16 cellular contexts compared by ENCODE assay signal in genomic region chrX:120522820-120523219, GRCh38.
"Had no signal": no experiment of that assay in that cellular context is flagged by ENCODE, and none has a peak within 500 bp of the region (broad histone marks: within the 10 kb centered on the region; RNA-seq: fewer than 3 reads in every experiment).

No MANE protein-coding gene starts in this region.

- H3K27ac Mint-ChIP-seq: activated CD4-positive, alpha-beta memory T cell treated with anti-CD3 and anti-CD28 coated beads for 36 hours; activated CD4-positive, alpha-beta T cell treated with anti-CD3 and anti-CD28 coated beads for 36 hours; activated CD8-positive, alpha-beta memory T cell treated with anti-CD3 and anti-CD28 coated beads, Interleukin-2, amount 10 ng/mL, durations not matched to agents 7 days and 5 days; activated T-cell treated with anti-CD3 and anti-CD28 coated beads, Interleukin-2, amount 50 U/mL, for 24 hours; naive thymus-derived CD8-positive, alpha-beta T cell had no signal

- FAIRE-seq: small intestine had no signal

- H3K4me3 Mint-ChIP-seq: activated CD4-positive, alpha-beta memory T cell treated with anti-CD3 and anti-CD28 coated beads for 36 hours; activated CD4-positive, alpha-beta T cell treated with anti-CD3 and anti-CD28 coated beads for 36 hours; activated CD8-positive, alpha-beta memory T cell treated with anti-CD3 and anti-CD28 coated beads, Interleukin-2, amount 10 ng/mL, durations not matched to agents 7 days and 5 days; activated T-cell treated with anti-CD3 and anti-CD28 coated beads, Interleukin-2, amount 50 U/mL, for 24 hours; naive thymus-derived CD8-positive, alpha-beta T cell had no signal

- H3K4me1 Mint-ChIP-seq: activated CD4-positive, alpha-beta T cell treated with anti-CD3 and anti-CD28 coated beads for 36 hours; activated CD8-positive, alpha-beta memory T cell treated with anti-CD3 and anti-CD28 coated beads, Interleukin-2, amount 10 ng/mL, durations not matched to agents 7 days and 5 days; naive thymus-derived CD8-positive, alpha-beta T cell had no signal

- H3K27me3 ChIP-seq: esophagus squamous epithelium, transverse colon had no signal

- H3K9me3 ChIP-seq: esophagus squamous epithelium, left ventricle myocardium inferior, mucosa of descending colon, transverse colon had no signal

- H3K4me3 ChIP-seq: coronary artery, esophagus squamous epithelium, left ventricle myocardium inferior, mucosa of descending colon, transverse colon had no signal

- H3K4me1 ChIP-seq: esophagus squamous epithelium, left ventricle myocardium inferior, transverse colon had no signal

- H3K36me3 ChIP-seq: transverse colon had no signal

- H3K27ac ChIP-seq: coronary artery, esophagus squamous epithelium, left ventricle myocardium inferior, transverse colon had no signal

- DNase-seq: activated CD4-positive, alpha-beta memory T cell treated with anti-CD3 and anti-CD28 coated beads for 36 hours; activated CD4-positive, alpha-beta T cell treated with anti-CD3 and anti-CD28 coated beads for 36 hours; activated CD8-positive, alpha-beta memory T cell treated with anti-CD3 and anti-CD28 coated beads, Interleukin-2, amount 10 ng/mL, durations not matched to agents 7 days and 5 days; activated naive CD4-positive, alpha-beta T cell treated with anti-CD3 and anti-CD28 coated beads, Interleukin-2, amount 50 U/mL, for 16 hours; activated T-cell treated with anti-CD3 and anti-CD28 coated beads, Interleukin-2, amount 50 U/mL, for 24 hours; esophagus squamous epithelium; left ventricle myocardium inferior; mucosa of descending colon; naive thymus-derived CD8-positive, alpha-beta T cell; posterior cingulate gyrus; small intestine; stimulated activated CD4-positive, alpha-beta T cell treated with anti-CD3 and anti-CD28 coated beads, Interleukin-4, amount 100 ng/mL, for 24 hours; stimulated activated naive CD4-positive, alpha-beta T cell treated with Interleukin-2 at 50 U/mL for 16 hours; substantia nigra; transverse colon had no signal

- ATAC-seq: activated CD4-positive, alpha-beta T cell treated with anti-CD3 and anti-CD28 coated beads for 36 hours; activated CD8-positive, alpha-beta memory T cell treated with anti-CD3 and anti-CD28 coated beads, Interleukin-2, amount 10 ng/mL, durations not matched to agents 7 days and 5 days; mucosa of descending colon; naive thymus-derived CD8-positive, alpha-beta T cell had no signal

- H3K27me3 Mint-ChIP-seq: activated CD4-positive, alpha-beta memory T cell treated with anti-CD3 and anti-CD28 coated beads for 36 hours; activated CD4-positive, alpha-beta T cell treated with anti-CD3 and anti-CD28 coated beads for 36 hours; activated CD8-positive, alpha-beta memory T cell treated with anti-CD3 and anti-CD28 coated beads, Interleukin-2, amount 10 ng/mL, durations not matched to agents 7 days and 5 days; naive thymus-derived CD8-positive, alpha-beta T cell had no signal
